ENCODE assay signal across 8 cellular contexts in genomic region chr2:224039770-224040088, GRCh38. TPM values are rescaled to one million over a fixed set of nuclear protein-coding genes. Genes with fewer than 3 reads are reported as not detected.
DNase-seq lines count a peak whose midpoint lies in the region; ATAC-seq, FAIRE-seq and TF ChIP-seq lines count a peak whose summit lies in the region.

No MANE protein-coding gene starts in this region.

- H3K27ac ChIP-seq in ACC112 (ENCODE audit: low read depth, low read length): no peak overlapping the region
- H3K27ac ChIP-seq in MM.1S (ENCODE audit: low read length): no peak overlapping the region
- H3K27ac ChIP-seq in H1 (ENCODE audit: low read depth, low read length): no peak overlapping the region

- 2% methylated on average over 14 of the region's 14 CpGs; no CpG with 5 or more reads in 1 of the 2 experiments for WGBS in H1 (ENCODE audit: extremely low coverage in 1 of 2, insufficient coverage in 1 of 2, insufficient read length in 1 of 2, insufficient replicate concordance in 2 of 2, low coverage in 1 of 2, low lambda C conversion rate in 2 of 2, missing lambda C conversion rate in 1 of 2), 2 experiments

- H4K5ac ChIP-seq in H1 (ENCODE audit: insufficient read length, low read depth, low read length): no peak overlapping the region

- no peaks in the 10 kb centered on the region for H4K20me1 ChIP-seq in MM.1S (ENCODE audit: insufficient read depth, low read length)
- peaks cover 3 to 4% of the 10 kb centered on the region in 2 experiments for H4K20me1 ChIP-seq in H1 (replicated peaks in 1 of 2; ENCODE audit: control insufficient read depth in 1 of 2, insufficient read depth in 2 of 2, low read length in 2 of 2)

- peaks cover 41% of the 10 kb centered on the region for H3K4me1 ChIP-seq in ACC112 (ENCODE audit: control insufficient read depth, insufficient read depth, low read length, unreplicated experiment)
- H3K4me1 ChIP-seq in MM.1S (ENCODE audit: low read length): peaks cover 8% of the 10 kb centered on the region
- H3K4me1 ChIP-seq in H1 (replicated peaks in 1 of 4; ENCODE audit: control insufficient read depth in 3 of 4, insufficient read depth in 4 of 4, low read length in 3 of 4): peaks cover 0 to 3% (median 1%) of the 10 kb centered on the region in 4 experiments; a peak in 3 of 7 replicates
- peaks cover 14% of the 10 kb centered on the region for H3K4me1 ChIP-seq in neuron (ENCODE audit: insufficient read depth, low read length)

- H2BK120ac ChIP-seq in H1 (replicated peaks; ENCODE audit: low read depth, low read length): no peak overlapping the region

- H3K23ac ChIP-seq in H1 (ENCODE audit: insufficient read length): no peak overlapping the region

- H2BK20ac ChIP-seq in H1 (ENCODE audit: low read length): no peak overlapping the region

- H2BK15ac ChIP-seq in H1 (ENCODE audit: low read length): no peak overlapping the region; the same call in 1 of the 2 replicates

- no peak for TF ChIP-seq RAD21 in H1 (IDR thresholded peaks at IDR 0.05 in 1 of 2, conservative IDR thresholded peaks at IDR 0.05 in 1 of 2; ENCODE audit: low read depth in 2 of 2, low read length in 2 of 2)

- no peak overlapping the region for H3K14ac ChIP-seq in H1 (ENCODE audit: insufficient read length)

- H3K4me2 ChIP-seq in MM.1S (ENCODE audit: low read depth, low read length) (peak overlapping the region; percentile 80), H1 (ENCODE audit: insufficient read depth in 1 of 2, low read depth in 2 of 2, low read length in 2 of 2) (peak overlapping the region; percentile 74 to 77)

- no peak; a peak in 1 of 3 replicates for TF ChIP-seq POLR2A in H1 (IDR thresholded peaks at IDR 0.05; ENCODE audit: control extremely low read depth in 1 of 2, low read depth in 2 of 2, low read length in 2 of 2)

- H2AFZ ChIP-seq in ACC112 (ENCODE audit: low read length, unreplicated experiment) (peak overlapping the region; percentile 91), MM.1S (ENCODE audit: low read length) (peak overlapping the region; percentile 76), H1 (ENCODE audit: low read length) (peak overlapping the region; percentile 68; the same call in 1 of the 2 replicates), neuron (ENCODE audit: low read depth, low read length) (peak overlapping the region; percentile 77)

- POLR2A ChIA-PET in H1 (lab: Charles Lee; ENCODE audit: partially characterized antibody): interaction anchor here (1.2 to 1.6 kb wide), 2 partner anchors 16 to 95 kb away, joined by 4 to 5 read pairs; partner anchors contain the start of gene WDFY1

- no peak overlapping the region for H2AK5ac ChIP-seq in H1 (ENCODE audit: low read depth, low read length)

- DNase-seq in MM.1S: no peak
- no peak for DNase-seq in H1 (ENCODE audit: low read depth in 1 of 2, low spot score in 2 of 2)
- DNase-seq in dedifferentiated amniotic fluid mesenchymal stem cell (ENCODE audit: extremely low spot score): no peak
- DNase-seq in cortex of kidney (lab: John Stamatoyannopoulos, UW): no peak
- DNase-seq in SHP77 (lab: John Stamatoyannopoulos, UW): no peak

- H3F3A ChIP-seq in MM.1S (ENCODE audit: insufficient read depth, low read length): peaks cover 20% of the 10 kb centered on the region

- H4K8ac ChIP-seq in H1 (ENCODE audit: extremely low read depth, insufficient read depth, low read length): no peak overlapping the region

- CTCF ChIA-PET in H1 (lab: Charles Lee; ENCODE audit: partially characterized antibody): interaction anchor here (0.6 to 2.2 kb wide), 7 partner anchors 16 to 916 kb away, joined by 3 to 8 read pairs (median 6); no protein-coding TSS in a partner anchor

- peak; percentile 6 for ATAC-seq in GM21360 (IDR thresholded peaks at IDR 0.05; ENCODE audit: unreplicated experiment)

- H3K18ac ChIP-seq in H1 (ENCODE audit: extremely low read depth, low read length): peak overlapping the region; percentile 52; the same call in 1 of the 2 replicates

- H2BK5ac ChIP-seq in H1 (ENCODE audit: low read depth, low read length): peak overlapping the region; percentile 55; the same call in 1 of the 2 replicates

- H3K27me3 ChIP-seq in ACC112 (ENCODE audit: insufficient read depth, low read length) (no peaks in the 10 kb centered on the region), MM.1S (replicated peaks; ENCODE audit: insufficient read depth, low read length) (no peaks in the 10 kb centered on the region), H1 (replicated peaks in 1 of 4; ENCODE audit: control insufficient read depth in 3 of 4, extremely low read depth in 1 of 4, insufficient read depth in 3 of 4, low read length in 3 of 4) (peaks cover 0 to 16% (median 9%) of the 10 kb centered on the region in 4 experiments; a peak in 5 of 7 replicates), neuron (ENCODE audit: insufficient read depth, low read length) (peaks cover 39% of the 10 kb centered on the region)

- no peak for FAIRE-seq in H1 (lab: Jason Lieb, UNC)

- peaks cover 9% of the 10 kb centered on the region; the same call in 1 of the 2 replicates for H3K23me2 ChIP-seq in H1 (ENCODE audit: low read depth, low read length)

- no peak overlapping the region for H3K56ac ChIP-seq in H1 (replicated peaks; ENCODE audit: insufficient read length, low read depth, low read length)

- no peak overlapping the region for H4K91ac ChIP-seq in H1 (replicated peaks; ENCODE audit: insufficient read length, low read length)

- H3K9me3 ChIP-seq in MM.1S (replicated peaks; ENCODE audit: insufficient read depth, low read length): no peaks in the 10 kb centered on the region
- no peaks in the 10 kb centered on the region for H3K9me3 ChIP-seq in H1 (ENCODE audit: insufficient read depth in 2 of 2, low read depth in 1 of 2, low read length in 1 of 2)
- no peaks in the 10 kb centered on the region for H3K9me3 ChIP-seq in neuron (ENCODE audit: low read length)

- H3K36me3 ChIP-seq in ACC112 (ENCODE audit: insufficient read depth, low read length) (no peaks in the 10 kb centered on the region), MM.1S (replicated peaks; ENCODE audit: insufficient read depth, low read length) (no peaks in the 10 kb centered on the region), H1 (ENCODE audit: control insufficient read depth in 2 of 4, insufficient read depth in 4 of 4, low read length in 3 of 4) (no peaks in the 10 kb centered on the region), neuron (ENCODE audit: insufficient read depth, low read length) (no peaks in the 10 kb centered on the region)

- no peak for TF ChIP-seq EP300 in H1 (IDR thresholded peaks at IDR 0.05; ENCODE audit: borderline replicate concordance in 1 of 2, low read depth in 2 of 2, low read length in 2 of 2)

- H2BK12ac ChIP-seq in H1 (ENCODE audit: low read depth, low read length): peak overlapping the region; percentile 77; the same call in 1 of the 2 replicates

- H3K79me1 ChIP-seq in H1 (ENCODE audit: low read depth, low read length): 0 out of 2 replicates have a peak, but pooled peaks cover 2% of the 10 kb centered on the region

- peak overlapping the region; percentile 42; the same call in 1 of the 2 replicates for H3K9ac ChIP-seq in MM.1S (ENCODE audit: low read length)
- peak overlapping the region in 2 of 4 experiments; percentile 79 to 82; a peak in 2 of 7 replicates for H3K9ac ChIP-seq in H1 (replicated peaks in 1 of 4; ENCODE audit: extremely low read depth in 1 of 4, low read depth in 3 of 4, low read length in 3 of 4)

- TF ChIP-seq CTCF in MM.1S (IDR thresholded peaks at IDR 0.05; ENCODE audit: low read length): no peak
- TF ChIP-seq CTCF in H1 (IDR thresholded peaks at IDR 0.05; ENCODE audit: control extremely low read depth in 1 of 3, insufficient read depth in 1 of 3, low read depth in 1 of 3, low read length in 3 of 3): no peak

- H3K9me2 ChIP-seq in MM.1S (replicated peaks; ENCODE audit: insufficient read depth, low read length): no peaks in the 10 kb centered on the region

- H3K79me2 ChIP-seq in ACC112 (ENCODE audit: control insufficient read depth, insufficient read depth, low read length, unreplicated experiment) (peaks cover 43% of the 10 kb centered on the region), MM.1S (ENCODE audit: low read length) (peaks cover 20% of the 10 kb centered on the region), H1 (ENCODE audit: control insufficient read depth in 1 of 2, insufficient read depth in 2 of 2, low read length in 2 of 2) (peaks cover 0 to 12% of the 10 kb centered on the region in 2 experiments; a peak in 2 of 4 replicates)

- H3K4me3 ChIP-seq in ACC112 (ENCODE audit: low read depth, low read length): peak overlapping the region; percentile 93
- peak overlapping the region; percentile 80 for H3K4me3 ChIP-seq in MM.1S (ENCODE audit: low read length)
- H3K4me3 ChIP-seq in H1 (ENCODE audit: extremely low read depth in 1 of 4, insufficient read depth in 2 of 4, low read depth in 3 of 4, low read length in 4 of 4): peak overlapping the region; percentile 59 to 83 (median 72)
- peak overlapping the region; percentile 63 for H3K4me3 ChIP-seq in neuron (ENCODE audit: low read length)

- no peak overlapping the region for H3K4ac ChIP-seq in H1 (replicated peaks; ENCODE audit: insufficient read length, low read depth, low read length)

TF ChIP-seq in H1, 55 proteins besides CTCF, POLR2A, EP300 and RAD21 (continues in another document):
- TF ChIP-seq SIRT6 (IDR thresholded peaks at IDR 0.05; ENCODE audit: low read length) (no peak), SIN3A (conservative IDR thresholded peaks at IDR 0.05 in 1 of 2, IDR thresholded peaks at IDR 0.05 in 1 of 2; ENCODE audit: low read depth in 1 of 2, low read length in 2 of 2) (no peak), ASH2L (IDR thresholded peaks at IDR 0.05; ENCODE audit: low read length) (peak; percentile 47), JUN (IDR thresholded peaks at IDR 0.05; ENCODE audit: low read depth, low read length) (no peak), SP2 (IDR thresholded peaks at IDR 0.05; ENCODE audit: low read length) (no peak), E2F6 (IDR thresholded peaks at IDR 0.05) (0 out of 2 replicates have a peak, but pooled peaks have one; percentile 15), BACH1 (IDR thresholded peaks at IDR 0.05; ENCODE audit: low read length) (no peak), GTF2F1 (IDR thresholded peaks at IDR 0.05; ENCODE audit: borderline replicate concordance, low read depth, low read length) (no peak)

RNA-seq across cellular contexts. Expression of gene SERPINE2, which starts 0.6 kb away (rescaled TPM):
- 76.0 and 76.4 TPM in 2 replicates for total RNA-seq in H1 (2021; fragmentation: NEBNext Ultra II Directional; extraction: Animal tissue kit (Norgen Biotek cat#: 25700))
- 26.2 and 26.5 TPM in 2 replicates for polyA plus RNA-seq in H1 (2011; rRNA removed)
- polyA plus RNA-seq in H1 (2011; cell fraction: cytosol; rRNA removed): 24.5 TPM
- 56.2 TPM for polyA plus RNA-seq in H1 (2011; cell fraction: nucleus; rRNA removed)
- 47.2 to 67.7 TPM (median 56.4 TPM) in 4 replicates for polyA plus RNA-seq in H1 (2012, experiment 1 of 2)
- polyA plus RNA-seq in H1 (2012, experiment 2 of 2): 28.1 TPM
- 127 TPM for polyA plus RNA-seq in H1 (2013, experiment 1 of 2)
- 147 TPM for polyA plus RNA-seq in H1 (2013, experiment 2 of 2)
- polyA minus RNA-seq in H1 (2011; rRNA and poly(A)+ RNA removed): 23.6 and 24.8 TPM in 2 replicates
- 19.4 TPM for polyA minus RNA-seq in H1 (2011; cell fraction: cytosol; rRNA and poly(A)+ RNA removed)
- 25.3 TPM for polyA minus RNA-seq in H1 (2011; cell fraction: nucleus; rRNA and poly(A)+ RNA removed)
